In the genomic region with DNA sequence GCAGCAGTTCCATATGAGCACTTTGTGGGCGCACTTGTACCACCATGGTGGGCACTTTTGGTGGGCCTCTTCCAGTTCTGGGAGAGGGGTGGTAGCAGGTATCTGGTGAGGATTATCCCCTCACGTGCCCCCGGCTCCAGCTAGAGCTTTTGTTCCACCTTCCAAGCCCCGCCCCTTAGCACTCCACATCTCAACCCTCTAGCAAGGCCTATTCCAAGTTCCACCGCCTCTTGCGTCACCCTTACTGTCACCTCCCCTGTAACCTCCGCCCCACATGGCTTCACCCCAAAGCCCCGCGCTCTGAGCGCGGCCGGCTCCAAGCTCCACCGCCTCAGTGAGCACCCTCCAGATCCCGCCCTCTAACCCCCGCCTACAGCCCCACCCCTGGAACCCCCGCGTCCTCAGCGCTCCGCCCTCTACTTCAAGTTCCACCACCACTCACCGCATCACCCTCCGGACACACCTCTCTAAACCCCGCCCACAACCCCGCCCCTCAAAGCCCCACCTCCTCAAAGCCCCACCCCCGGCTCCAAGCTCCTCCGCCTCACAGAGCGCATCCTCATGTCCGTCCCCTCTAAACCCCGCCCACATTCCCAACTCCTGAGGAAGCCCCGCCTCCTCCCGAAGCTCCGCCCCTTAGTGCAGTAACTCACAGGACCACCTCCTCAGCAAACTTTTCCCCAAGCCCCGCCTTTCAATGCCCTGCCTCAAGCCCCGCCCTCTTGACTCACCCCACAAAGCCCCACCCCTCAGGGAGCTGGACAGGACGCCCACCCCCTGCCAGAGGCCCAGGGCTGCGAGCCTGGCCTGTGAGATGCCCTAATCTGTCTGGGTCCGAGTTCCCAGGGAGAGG, we compare ENCODE assay signal across 9 cellular contexts. TPM values are rescaled to one million over a fixed set of nuclear protein-coding genes. Genes with fewer than 3 reads are reported as not detected.
A peak's percentile ranks its signal among the peaks of the same experiment; 100 is the strongest.
DNase-seq lines count a peak whose midpoint lies in the region; ATAC-seq and TF ChIP-seq lines count a peak whose summit lies in the region.
"Had no signal": no experiment of that assay in that cellular context is flagged by ENCODE, and none has a peak within 500 bp of the region (broad histone marks: within the 10 kb centered on the region; RNA-seq: fewer than 3 reads in every experiment).

No MANE protein-coding gene starts in this region.

- no peaks in the 10 kb centered on the region for H3K27me3 ChIP-seq in cardiac muscle cell

- no peaks in the 10 kb centered on the region for H3K9me3 ChIP-seq in cardiac muscle cell (ENCODE audit: low read depth)

- intact Hi-C loops in sciatic nerve (cut with DNase I): no loop called here

- H3K36me3 Mint-ChIP-seq in activated T-helper 17 cell treated with anti-CD3 and anti-CD28 coated beads, Interleukin-2, amount 50 U/mL, for 72 hours (ENCODE audit: low read depth): no peaks in the 10 kb centered on the region

- peaks cover 7% of the 10 kb centered on the region for H3K4me1 Mint-ChIP-seq in activated T-helper 17 cell treated with anti-CD3 and anti-CD28 coated beads, Interleukin-2, amount 50 U/mL, for 72 hours

- peak; percentile 36 for DNase-seq in GM19240 (ENCODE audit: insufficient read length, low spot score)
- peak; percentile 44 to 47 for DNase-seq in NOMO-1 (lab: John Stamatoyannopoulos, UW; ENCODE audit: unreplicated experiment in 2 of 2)
- DNase-seq in cardiac muscle cell (ENCODE audit: low read depth in 1 of 2, low spot score in 1 of 2): peak; percentile 90 to 91
- peak; percentile 76 for DNase-seq in sciatic nerve (ENCODE audit: low spot score)
- DNase-seq in Ammon's horn (ENCODE audit: low spot score): no peak
- DNase-seq in pons (ENCODE audit: low spot score): no peak

- no peaks in the 10 kb centered on the region for H3K36me3 ChIP-seq in cardiac muscle cell

- no peak overlapping the region for H3K27ac ChIP-seq in cardiac muscle cell

- H3K27ac Mint-ChIP-seq in activated T-helper 17 cell treated with anti-CD3 and anti-CD28 coated beads, Interleukin-2, amount 50 U/mL, for 72 hours: no peak overlapping the region

- no peaks in the 10 kb centered on the region for H3K9me3 Mint-ChIP-seq in activated T-helper 17 cell treated with anti-CD3 and anti-CD28 coated beads, Interleukin-2, amount 50 U/mL, for 72 hours

- H3K4me3 Mint-ChIP-seq in activated T-helper 17 cell treated with anti-CD3 and anti-CD28 coated beads, Interleukin-2, amount 50 U/mL, for 72 hours: no peak overlapping the region

- H3K27me3 Mint-ChIP-seq in activated T-helper 17 cell treated with anti-CD3 and anti-CD28 coated beads, Interleukin-2, amount 50 U/mL, for 72 hours: no peaks in the 10 kb centered on the region

- TF ChIP-seq CTCF in cardiac muscle cell (IDR thresholded peaks at IDR 0.05; ENCODE audit: low read depth, low read length): no peak

- H3K4me1 ChIP-seq in cardiac muscle cell (ENCODE audit: low read depth): no peaks in the 10 kb centered on the region

- peak overlapping the region; percentile 2 for H3K4me3 ChIP-seq in cardiac muscle cell

- ATAC-seq in activated T-helper 17 cell treated with anti-CD3 and anti-CD28 coated beads, Interleukin-2, amount 50 U/mL, for 72 hours (replicated peaks): peak; percentile 56
- ATAC-seq in sciatic nerve (peak; percentile 80), HG03159 (IDR thresholded peaks at IDR 0.05; ENCODE audit: unreplicated experiment) (no peak)

RNA-seq across cellular contexts. Expression of a gene that starts 11.1 kb away (rescaled TPM):
- under 1 TPM; 0.32 to 0.37 TPM for total RNA-seq in activated T-helper 17 cell treated with anti-CD3 and anti-CD28 coated beads, Interleukin-2, amount 50 U/mL, for 72 hours
- 0.63 and 0.78 TPM in 2 replicates for total RNA-seq in cardiac muscle cell
- 0.49 TPM in 1 of 2 replicates, not detected in the other for polyA plus RNA-seq in cardiac muscle cell
- total RNA-seq in sciatic nerve: 3.5 TPM

RNA-seq across cellular contexts. Expression of a gene that starts 29.4 kb away (rescaled TPM):
- 10 to 100 TPM; 29.3 to 41.4 TPM for total RNA-seq in activated T-helper 17 cell treated with anti-CD3 and anti-CD28 coated beads, Interleukin-2, amount 50 U/mL, for 72 hours
- total RNA-seq in cardiac muscle cell: not detected in 2 replicates
- polyA plus RNA-seq in cardiac muscle cell: 0.23 TPM in 1 of 2 replicates, not detected in the other
- total RNA-seq in sciatic nerve: 5.3 TPM

RNA-seq across cellular contexts. Expression of a gene that starts 36.6 kb away (rescaled TPM):
- 1 to 10 TPM; 2.9 to 3.2 TPM for total RNA-seq in activated T-helper 17 cell treated with anti-CD3 and anti-CD28 coated beads, Interleukin-2, amount 50 U/mL, for 72 hours
- 2.9 and 3.6 TPM in 2 replicates for total RNA-seq in cardiac muscle cell
- polyA plus RNA-seq in cardiac muscle cell: 1.7 and 4.9 TPM in 2 replicates
- total RNA-seq in sciatic nerve: 1.0 TPM

RNA-seq across cellular contexts. Expression of a gene that starts 42.9 kb away (rescaled TPM):
- total RNA-seq in activated T-helper 17 cell treated with anti-CD3 and anti-CD28 coated beads, Interleukin-2, amount 50 U/mL, for 72 hours: under 1 TPM in 1 of 2 donors, not detected in 1; 0.56 TPM
- not detected in 2 replicates for total RNA-seq in cardiac muscle cell
- polyA plus RNA-seq in cardiac muscle cell: not detected in 2 replicates
- not detected for total RNA-seq in sciatic nerve
- total RNA-seq: T-helper 1 cell treated with Interleukin-12 subunit alpha and Interleukin-12 subunit beta and Interleukin-4 antibody, amounts not matched to agents 30 ng/mL and 1 ng/mL, for 36 hours had no signal

RNA-seq across cellular contexts. Expression of a gene that starts 50.5 kb away (rescaled TPM):
- total RNA-seq in activated T-helper 17 cell treated with anti-CD3 and anti-CD28 coated beads, Interleukin-2, amount 50 U/mL, for 72 hours: under 1 TPM in 1 of 2 donors, not detected in 1; 0.61 TPM
- total RNA-seq in cardiac muscle cell (not detected in 2 replicates), sciatic nerve (not detected)
- polyA plus RNA-seq in cardiac muscle cell: not detected in 2 replicates
- total RNA-seq: T-helper 1 cell treated with Interleukin-12 subunit alpha and Interleukin-12 subunit beta and Interleukin-4 antibody, amounts not matched to agents 30 ng/mL and 1 ng/mL, for 36 hours had no signal

Comparison
In these comparisons a context has a peak if more than half of its experiments do, and no peak if none do; other contexts are left out.
1. DNase-seq: peak in GM19240 (single experiment), NOMO-1 (2 of 2), cardiac muscle cell (2 of 2) and sciatic nerve (single experiment); none in Ammon's horn (single experiment) and pons (single experiment).